Comparison of ENCODE assay signal across 8 cellular contexts in genomic region chr5:150448353-150448752, GRCh38. TPM values are rescaled to one million over a fixed set of nuclear protein-coding genes. Genes with fewer than 3 reads are reported as not detected.
DNase-seq lines count a peak whose midpoint lies in the region; ATAC-seq and TF ChIP-seq lines count a peak whose summit lies in the region.

No MANE protein-coding gene starts in this region.

- no peak for TF ChIP-seq CTCF in cardiac muscle cell (IDR thresholded peaks at IDR 0.05; ENCODE audit: low read depth, low read length)
- TF ChIP-seq CTCF in ascending aorta (IDR thresholded peaks at IDR 0.05): no peak
- TF ChIP-seq CTCF in lower lobe of right lung (IDR thresholded peaks at IDR 0.05): no peak
- no peak for TF ChIP-seq CTCF in upper lobe of right lung (IDR thresholded peaks at IDR 0.05)

- H3K27ac ChIP-seq in cardiac muscle cell (peak overlapping the region; percentile 96), ascending aorta (peak overlapping the region; percentile 93 to 94), lower lobe of right lung (peak overlapping the region; percentile 95), upper lobe of right lung (peak overlapping the region; percentile 95)

- H3K27me3 ChIP-seq in cardiac muscle cell (no peaks in the 10 kb centered on the region), ascending aorta (no peaks in the 10 kb centered on the region), lower lobe of right lung (ENCODE audit: low read depth) (no peaks in the 10 kb centered on the region), upper lobe of right lung (no peaks in the 10 kb centered on the region)

- intact Hi-C loops in left ventricle myocardium superior (cut with micrococcal nuclease): no loop called here
- intact Hi-C loops in ascending aorta (cut with DNase I): no loop called here
- intact Hi-C loops in lower lobe of right lung (cut with DNase I): no loop called here
- intact Hi-C loops in upper lobe of right lung (cut with DNase I): no loop called here

- H3K4me3 ChIP-seq in cardiac muscle cell: peak overlapping the region; percentile 89
- peak overlapping the region; percentile 67 to 71 for H3K4me3 ChIP-seq in ascending aorta
- peak overlapping the region; percentile 94 for H3K4me3 ChIP-seq in lower lobe of right lung
- H3K4me3 ChIP-seq in upper lobe of right lung: peak overlapping the region; percentile 88

- ATAC-seq in left ventricle myocardium superior: no peak
- ATAC-seq in lower lobe of right lung: no peak
- ATAC-seq in upper lobe of right lung: no peak

- DNase-seq in cardiac muscle cell (ENCODE audit: low read depth in 1 of 2, low spot score in 1 of 2) (no peak), left ventricle myocardium superior (no peak), ascending aorta (ENCODE audit: low spot score in 2 of 2) (no peak), lower lobe of right lung (no peak), upper lobe of right lung (no peak), cerebellar nuclear complex (lab: John Stamatoyannopoulos, UW) (no peak), NCI-H2029 (lab: John Stamatoyannopoulos, UW) (no peak), D341Med (ENCODE audit: low spot score) (no peak)

- peaks cover 8% of the 10 kb centered on the region for H3K4me1 ChIP-seq in cardiac muscle cell (ENCODE audit: low read depth)
- peaks cover 4 to 10% of the 10 kb centered on the region in 2 donors for H3K4me1 ChIP-seq in ascending aorta
- H3K4me1 ChIP-seq in lower lobe of right lung: peaks cover 23% of the 10 kb centered on the region
- peaks cover 14% of the 10 kb centered on the region for H3K4me1 ChIP-seq in upper lobe of right lung

- no peaks in the 10 kb centered on the region for H3K9me3 ChIP-seq in cardiac muscle cell (ENCODE audit: low read depth)
- no peaks in the 10 kb centered on the region for H3K9me3 ChIP-seq in ascending aorta
- no peaks in the 10 kb centered on the region for H3K9me3 ChIP-seq in lower lobe of right lung
- H3K9me3 ChIP-seq in upper lobe of right lung: no peaks in the 10 kb centered on the region

- H3K36me3 ChIP-seq in cardiac muscle cell (peaks cover 42% of the 10 kb centered on the region), ascending aorta (peaks cover 43 to 44% of the 10 kb centered on the region in 2 donors), lower lobe of right lung (peaks cover 51% of the 10 kb centered on the region), upper lobe of right lung (peaks cover 46% of the 10 kb centered on the region)

RNA-seq across cellular contexts. Expression of gene RPS14, which starts 1.2 kb away (rescaled TPM):
- total RNA-seq in cardiac muscle cell (2,228 and 2,781 TPM in 2 replicates), left ventricle myocardium superior (1,255 TPM), ascending aorta (1,928 TPM), lower lobe of right lung (1,651 TPM), upper lobe of right lung (1,578 TPM)
- polyA plus RNA-seq in cardiac muscle cell: 1,307 and 1,584 TPM in 2 replicates

RNA-seq across cellular contexts. Expression of gene CD74, which starts 35.6 kb away (rescaled TPM):
- total RNA-seq in cardiac muscle cell: 11.7 and 12.6 TPM in 2 replicates
- 16.3 and 23.7 TPM in 2 replicates for polyA plus RNA-seq in cardiac muscle cell
- total RNA-seq in left ventricle myocardium superior: 341 TPM
- total RNA-seq in ascending aorta: 1,940 TPM
- 4,221 TPM for total RNA-seq in lower lobe of right lung
- total RNA-seq in upper lobe of right lung: 2,961 TPM

RNA-seq across cellular contexts. Expression of gene NDST1, which starts 59.6 kb away (rescaled TPM):
- total RNA-seq in cardiac muscle cell (79.8 and 97.6 TPM in 2 replicates), left ventricle myocardium superior (57.9 TPM), ascending aorta (71.5 TPM), lower lobe of right lung (117 TPM), upper lobe of right lung (143 TPM)
- 26.6 and 34.9 TPM in 2 replicates for polyA plus RNA-seq in cardiac muscle cell

Comparison
In these comparisons a context has a peak if more than half of its experiments do, and no peak if none do; other contexts are left out.
1. RNA of gene CD74, which starts 35.6 kb away (total RNA-seq): 4,221 TPM in lower lobe of right lung (single experiment), 2,961 TPM in upper lobe of right lung (single experiment), 1,940 TPM in ascending aorta (single experiment) and 341 TPM in left ventricle myocardium superior (single experiment); 11.7 to 12.6 TPM in cardiac muscle cell; every median in the first group is over 10 times any median in the second.
2. Peak in every context shown above with its lines, with median percentiles within 50 percentile points of each other: H3K27ac ChIP-seq and H3K4me3 ChIP-seq.